Comparison of ENCODE assay signal across 8 cellular contexts in the genomic region with DNA sequence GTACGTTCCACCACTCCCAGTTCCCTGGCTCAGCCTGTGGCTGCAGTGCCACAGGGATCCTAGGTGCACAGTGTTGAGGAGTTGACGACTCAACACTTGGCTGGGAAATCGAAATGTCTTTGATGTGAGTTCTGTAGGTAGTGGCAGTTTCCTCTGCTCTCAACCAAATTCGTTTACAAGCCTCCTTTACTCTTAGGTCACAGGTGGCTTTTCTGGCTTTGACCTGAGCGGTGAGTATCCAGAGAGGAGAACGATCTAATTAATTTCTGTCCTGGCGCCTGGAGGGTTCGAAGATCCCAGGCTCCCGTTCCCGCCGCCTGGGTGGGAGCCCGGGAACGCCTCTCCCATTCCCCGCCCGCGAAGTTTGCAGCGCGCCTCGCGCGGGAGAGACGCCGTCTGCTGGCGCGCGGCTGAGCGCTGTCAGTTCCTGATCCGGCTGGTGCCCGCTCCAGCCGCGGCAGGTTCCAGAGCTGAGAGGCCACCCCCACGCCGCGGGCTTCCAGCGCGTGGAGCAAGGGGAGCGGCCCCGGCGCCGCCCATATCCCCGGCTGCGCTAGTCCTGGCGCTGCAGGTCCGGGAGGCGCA. TPM values are rescaled to one million over a fixed set of nuclear protein-coding genes. Genes with fewer than 3 reads are reported as not detected.
A peak's percentile ranks its signal among the peaks of the same experiment; 100 is the strongest.
DNase-seq lines count a peak whose midpoint lies in the region; ATAC-seq and TF ChIP-seq lines count a peak whose summit lies in the region.

TSS of gene LAMA3 (plus strand) at position 423 of the 585 bp plus-strand sequence. CDS start 231 bp downstream, outside the sequence.

- DNase-seq in Panc1 (ENCODE audit: low read depth, low spot score) (no peak), adipocyte (ENCODE audit: low read depth) (peak; percentile 90), right atrium auricular region (ENCODE audit: low spot score) (no peak), prostate gland (ENCODE audit: low spot score) (peak; percentile 60), OCI-M2 (lab: John Stamatoyannopoulos, UW; ENCODE audit: unreplicated experiment) (no peak)
- no peak for DNase-seq in NK-92 treated with Interleukin-12 subunit alpha and Interleukin-12 subunit beta, amount 100 ng/mL, for 24 hours (lab: John Stamatoyannopoulos, UW)

- peak; percentile 62 for TF ChIP-seq POLR2A in prostate gland (IDR thresholded peaks at IDR 0.05)

- TF ChIP-seq CTCF in C4-2B (conservative IDR thresholded peaks at IDR 0.05) (peak; percentile 29), Panc1 (IDR thresholded peaks at IDR 0.05) (peak; percentile 59), right atrium auricular region (IDR thresholded peaks at IDR 0.05) (peak in 1 of 2 donors; percentile 44), prostate gland (IDR thresholded peaks at IDR 0.05) (peak in 1 of 4 experiments; percentile 33)

- H3K4me1 ChIP-seq in Panc1 (ENCODE audit: control insufficient read depth, insufficient read depth, low read length) (peaks cover 8% of the 10 kb centered on the region), adipocyte (ENCODE audit: control insufficient read depth, insufficient read depth, low read length) (peaks cover 14% of the 10 kb centered on the region), right atrium auricular region (peaks cover 0 to 19% of the 10 kb centered on the region in 2 donors), prostate gland (replicated peaks) (no peaks in the 10 kb centered on the region)

- under 1% methylated on average over 34 of the region's 45 CpGs for WGBS in prostate gland

- CTCF ChIA-PET in Panc1 (lab: Charles Lee), result interaction anchor here (0.6 kb wide), 1 partner anchor 552 kb away, joined by 5 read pairs; no protein-coding TSS in a partner anchor

- in situ Hi-C loops in Panc1 (cut with HindIII; ENCODE audit: low pct_unique_long_range_greater_than_20kb, low sequenced_read_pairs), result no loop called here

- ATAC-seq in HG02588 (IDR thresholded peaks at IDR 0.05; ENCODE audit: unreplicated experiment) (peak; percentile 61), Panc1 (peak; percentile 91)

- intact Hi-C loops in Panc1 (cut with micrococcal nuclease; ENCODE audit: unreplicated experiment) (no loop called here), prostate gland (cut with DNase I) (loop anchor here (5.0 kb wide), 1 partner anchor 67 kb away; no protein-coding TSS in a partner anchor)

- H3K36me3 ChIP-seq in Panc1 (ENCODE audit: control insufficient read depth, insufficient read depth, low read length) (no peaks in the 10 kb centered on the region), adipocyte (ENCODE audit: control insufficient read depth, insufficient read depth, low read length, severe bottlenecking) (no peaks in the 10 kb centered on the region), right atrium auricular region (no peaks in the 10 kb centered on the region), prostate gland (no peaks in the 10 kb centered on the region)

- POLR2A ChIA-PET in Panc1 (lab: Charles Lee), result no interaction called here

- peak within 1 kb of the TSS; percentile 67 for H3K9ac ChIP-seq in adipocyte (ENCODE audit: low read length)

- H3K27ac ChIP-seq in C4-2B (peak within 1 kb of the TSS; percentile 93), Panc1 (ENCODE audit: low read length) (no peak within 1 kb of the TSS; the same call in 1 of the 2 replicates), right atrium auricular region (peak within 1 kb of the TSS; percentile 14 to 52), prostate gland (peak within 1 kb of the TSS; percentile 58)

- no TSS peak for BruUV-seq in Panc1 (replicated peaks; lab: Mats Ljungman, UMichigan)

- peaks cover 10% of the 10 kb centered on the region for H3K27me3 ChIP-seq in Panc1 (ENCODE audit: control insufficient read depth, insufficient read depth, low read length)
- no peaks in the 10 kb centered on the region for H3K27me3 ChIP-seq in adipocyte (replicated peaks; ENCODE audit: control insufficient read depth, insufficient read depth, low read length)
- peaks cover 0 to 7% of the 10 kb centered on the region in 2 donors for H3K27me3 ChIP-seq in right atrium auricular region
- no peaks in the 10 kb centered on the region for H3K27me3 ChIP-seq in prostate gland (replicated peaks; ENCODE audit: insufficient read depth)

- H3K9me3 ChIP-seq in Panc1 (ENCODE audit: control insufficient read depth, insufficient read depth, low read depth, low read length), result no peaks in the 10 kb centered on the region
- no peaks in the 10 kb centered on the region for H3K9me3 ChIP-seq in adipocyte (ENCODE audit: control insufficient read depth, low read length)
- H3K9me3 ChIP-seq in right atrium auricular region, result no peaks in the 10 kb centered on the region
- no peaks in the 10 kb centered on the region for H3K9me3 ChIP-seq in prostate gland

- H3K4me3 ChIP-seq in Panc1 (ENCODE audit: low read depth in 2 of 2, low read length in 2 of 2), result peak within 1 kb of the TSS; percentile 50 to 69
- peak within 1 kb of the TSS; percentile 83 for H3K4me3 ChIP-seq in adipocyte (ENCODE audit: low read length)
- peak within 1 kb of the TSS; percentile 49 to 64 for H3K4me3 ChIP-seq in right atrium auricular region
- H3K4me3 ChIP-seq in prostate gland, result peak within 1 kb of the TSS; percentile 46 to 50

RNA-seq across cellular contexts. Expression of gene LAMA3, which starts in this region (rescaled TPM):
- total RNA-seq in Panc1 (2021; ENCODE audit: unreplicated experiment), result 8.1 TPM
- 1.2 TPM for polyA plus RNA-seq in Panc1 (2012; ENCODE audit: insufficient read length)
- 1 to 10 TPM; 5.0 to 6.4 TPM for total RNA-seq in right atrium auricular region
- 10 to 100 TPM; 31.3 to 35.9 TPM for total RNA-seq in prostate gland

Comparison
In these comparisons a context has a peak if more than half of its experiments do, and no peak if none do; other contexts are left out.
1. DNase-seq: peak in adipocyte (single experiment) and prostate gland (single experiment); none in Panc1 (single experiment), right atrium auricular region (single experiment), NK-92 treated with Interleukin-12 subunit alpha and Interleukin-12 subunit beta, amount 100 ng/mL, for 24 hours (single experiment) and OCI-M2 (single experiment).
2. Peak in every context shown above with its lines, with median percentiles within 50 percentile points of each other: H3K4me3 ChIP-seq.